In the genomic region with DNA sequence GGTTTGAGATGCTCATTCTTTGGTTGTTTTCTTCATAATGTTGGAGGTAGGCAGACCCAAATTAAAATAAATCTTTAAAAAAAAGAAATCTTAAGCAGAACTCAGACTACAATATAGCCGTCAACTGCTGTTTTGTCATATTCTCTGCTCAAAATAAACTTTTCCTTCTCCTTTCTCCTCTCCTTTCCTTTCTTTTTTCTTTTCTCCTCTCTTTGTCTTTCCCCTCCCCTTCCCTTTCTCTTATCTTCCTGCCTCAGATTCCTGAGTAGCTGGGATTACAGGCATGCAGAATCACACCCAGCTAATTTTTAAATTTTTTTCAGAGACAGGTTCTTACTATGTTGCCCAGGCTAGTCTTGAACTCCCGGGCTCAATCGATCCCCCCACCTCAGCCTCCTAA, we compare ENCODE assay signal across 13 cellular contexts.
"Had no signal": no experiment of that assay in that cellular context is flagged by ENCODE, and none has a peak within 500 bp of the region (broad histone marks: within the 10 kb centered on the region; RNA-seq: fewer than 3 reads in every experiment).

No MANE protein-coding gene starts in this region.

- H3K27me3 ChIP-seq: colonic mucosa, esophagus muscularis mucosa, pancreas, tibial artery, uterus had no signal

- H3K27ac Mint-ChIP-seq: brain had no signal

- H3K9me3 Mint-ChIP-seq: brain had no signal

- DNase-seq: activated CD4-positive, CD25-positive, alpha-beta regulatory T cell treated with anti-CD3 and anti-CD28 coated beads, Interleukin-2, amount 50 U/mL, for 72 hours; amniotic stem cell; central memory CD4-positive, alpha-beta T cell; colonic mucosa; hippocampal formation; midbrain; pancreas; stimulated activated CD4-positive, alpha-beta T cell treated with anti-CD3 and anti-CD28 coated beads, Interleukin-1b, Interleukin-23, amount 100 ng/mL, for 48 hours; tibial artery; uterus had no signal

- ATAC-seq: left lobe of liver, pancreas had no signal

- H3K4me1 ChIP-seq: colonic mucosa, esophagus muscularis mucosa, pancreas, tibial artery, uterus had no signal

- H3K4me1 Mint-ChIP-seq: brain had no signal

- H3K4me3 Mint-ChIP-seq: brain had no signal

- H3K27ac ChIP-seq: colonic mucosa, esophagus muscularis mucosa, pancreas, tibial artery, uterus had no signal

- H3K27me3 Mint-ChIP-seq: brain had no signal

- H3K4me3 ChIP-seq: colonic mucosa, esophagus muscularis mucosa, pancreas, tibial artery, uterus had no signal
